Comparison of ENCODE assay signal across 8 cellular contexts in the genomic region with DNA sequence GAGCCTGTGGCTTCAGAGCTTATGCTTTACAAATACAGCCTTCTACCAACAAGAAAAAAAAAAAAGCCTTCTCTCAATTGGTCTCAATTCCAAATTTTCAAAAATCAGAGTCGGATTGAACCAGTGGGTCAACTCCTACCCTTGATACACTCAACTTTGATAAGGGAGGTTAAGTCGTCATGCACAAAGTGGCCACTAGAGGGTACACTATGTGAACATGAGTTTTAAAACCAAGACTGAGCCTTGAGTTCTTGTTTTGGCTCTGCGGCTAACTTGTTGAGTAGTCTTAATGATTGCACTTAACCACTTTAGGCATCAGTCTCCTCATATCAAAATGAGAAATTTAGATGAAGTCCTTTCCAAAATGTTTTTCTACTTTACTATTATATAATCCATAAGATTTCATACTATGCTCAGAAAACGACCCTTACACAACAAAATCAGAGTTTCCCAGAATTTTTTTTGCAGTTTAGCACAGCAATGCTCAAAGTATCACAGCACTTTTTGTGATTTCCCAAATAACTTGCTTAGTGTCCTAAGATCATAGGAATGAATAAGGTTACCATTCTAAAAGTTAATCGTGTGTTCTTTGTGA.
DNase-seq lines count a peak whose midpoint lies in the region; ATAC-seq and TF ChIP-seq lines count a peak whose summit lies in the region.

No MANE protein-coding gene starts in this region.

- no peaks in the 10 kb centered on the region for H3K27me3 ChIP-seq in osteoblast (ENCODE audit: insufficient read depth, low read length)
- no peaks in the 10 kb centered on the region for H3K27me3 ChIP-seq in uterus

- POLR2A ChIA-PET in activated CD8-positive, alpha-beta T cell treated with anti-CD3 and anti-CD28 coated beads, Interleukin-2, amount 10 ng/mL, durations not matched to agents 7 days and 5 days (lab: Charles Lee) = no interaction called here

- peak; percentile 68 for ATAC-seq in activated CD8-positive, alpha-beta T cell treated with anti-CD3 and anti-CD28 coated beads, Interleukin-2, amount 10 ng/mL, durations not matched to agents 7 days and 5 days
- peak; percentile 62 for ATAC-seq in esophagus mucosa

- H3K4me3 ChIP-seq in HFF-Myc (replicated peaks; ENCODE audit: low read depth, low read length) = no peak overlapping the region
- no peak overlapping the region for H3K4me3 ChIP-seq in osteoblast (ENCODE audit: insufficient read depth, low read length)
- no peak overlapping the region for H3K4me3 ChIP-seq in uterus

- intact Hi-C loops in uterus (cut with DNase I; ENCODE audit: low total_unique reads) = no loop called here

- DNase-seq in NCI-H2227 (lab: John Stamatoyannopoulos, UW; ENCODE audit: unreplicated experiment) (peak; percentile 37), NCI-H2227 treated with DMSO at 0.1 percent for 48 hours (lab: John Stamatoyannopoulos, UW) (no peak), HFF-Myc (ENCODE audit: extremely low read depth, low read depth) (peak; percentile 54), NCI-H2029 treated with DMSO at 0.1 percent for 48 hours (lab: John Stamatoyannopoulos, UW) (peak; percentile 9), osteoblast (ENCODE audit: insufficient read length, low spot score, missing footprints) (no peak), uterus (no peak)
- peak; percentile 81 for DNase-seq in activated CD8-positive, alpha-beta T cell treated with anti-CD3 and anti-CD28 coated beads, Interleukin-2, amount 10 ng/mL, durations not matched to agents 7 days and 5 days

- H3K4me1 ChIP-seq in osteoblast (ENCODE audit: insufficient read depth, low read length) = peaks cover 20% of the 10 kb centered on the region
- no peaks in the 10 kb centered on the region for H3K4me1 ChIP-seq in uterus

- no peaks in the 10 kb centered on the region for H3K36me3 ChIP-seq in osteoblast (ENCODE audit: insufficient read depth, low read length)
- H3K36me3 ChIP-seq in uterus = no peaks in the 10 kb centered on the region

- H3K27ac ChIP-seq in osteoblast (ENCODE audit: low read depth, low read length) = no peak overlapping the region
- H3K27ac ChIP-seq in uterus = no peak overlapping the region

- peaks cover 5% of the 10 kb centered on the region for H3K4me1 Mint-ChIP-seq in activated CD8-positive, alpha-beta T cell treated with anti-CD3 and anti-CD28 coated beads, Interleukin-2, amount 10 ng/mL, durations not matched to agents 7 days and 5 days (ENCODE audit: low read depth)

- H2AFZ ChIP-seq in osteoblast (ENCODE audit: low read length) = no peak overlapping the region

- no peaks in the 10 kb centered on the region for H3K9me3 ChIP-seq in osteoblast (ENCODE audit: low read depth, low read length)
- H3K9me3 ChIP-seq in uterus = no peaks in the 10 kb centered on the region

- no peaks in the 10 kb centered on the region for H3K79me2 ChIP-seq in osteoblast (ENCODE audit: insufficient read depth, low read length)

- peaks cover 12% of the 10 kb centered on the region for H3K27me3 Mint-ChIP-seq in activated CD8-positive, alpha-beta T cell treated with anti-CD3 and anti-CD28 coated beads, Interleukin-2, amount 10 ng/mL, durations not matched to agents 7 days and 5 days (ENCODE audit: low read depth)

- H4K20me1 ChIP-seq in osteoblast (ENCODE audit: insufficient read depth, low read length) = no peaks in the 10 kb centered on the region

- no peak overlapping the region for H3K4me2 ChIP-seq in osteoblast (ENCODE audit: insufficient read depth, low read length)

- no peaks in the 10 kb centered on the region for H3K9me3 Mint-ChIP-seq in activated CD8-positive, alpha-beta T cell treated with anti-CD3 and anti-CD28 coated beads, Interleukin-2, amount 10 ng/mL, durations not matched to agents 7 days and 5 days (ENCODE audit: insufficient read depth)

- no peaks in the 10 kb centered on the region for H3K36me3 Mint-ChIP-seq in activated CD8-positive, alpha-beta T cell treated with anti-CD3 and anti-CD28 coated beads, Interleukin-2, amount 10 ng/mL, durations not matched to agents 7 days and 5 days (ENCODE audit: low read depth)

- TF ChIP-seq POLR2A in uterus (IDR thresholded peaks at IDR 0.05) = no peak

- H3K4me3 Mint-ChIP-seq in activated CD8-positive, alpha-beta T cell treated with anti-CD3 and anti-CD28 coated beads, Interleukin-2, amount 10 ng/mL, durations not matched to agents 7 days and 5 days = no peak overlapping the region

- H3K27ac Mint-ChIP-seq in activated CD8-positive, alpha-beta T cell treated with anti-CD3 and anti-CD28 coated beads, Interleukin-2, amount 10 ng/mL, durations not matched to agents 7 days and 5 days = no peak overlapping the region

- CTCF ChIA-PET in activated CD8-positive, alpha-beta T cell treated with anti-CD3 and anti-CD28 coated beads, Interleukin-2, amount 10 ng/mL, durations not matched to agents 7 days and 5 days (lab: Charles Lee) = interaction anchor here (0.7 to 2.7 kb wide), 27 partner anchors 10 to 496 kb away, joined by 3 to 40 read pairs (median 4); no protein-coding TSS in a partner anchor

- TF ChIP-seq CTCF in HFF-Myc (IDR thresholded peaks at IDR 0.05; ENCODE audit: low read depth, low read length, missing control alignments) (peak; percentile 79), osteoblast (IDR thresholded peaks at IDR 0.05; ENCODE audit: extremely low read depth, low read depth, low read length) (peak; percentile 79), uterus (IDR thresholded peaks at IDR 0.05) (peak; percentile 30 to 48 (median 40))

Comparison
In these comparisons a context has a peak if more than half of its experiments do, and no peak if none do; other contexts are left out.
1. DNase-seq: peak in NCI-H2227 (single experiment), HFF-Myc (single experiment), NCI-H2029 treated with DMSO at 0.1 percent for 48 hours (single experiment) and activated CD8-positive, alpha-beta T cell treated with anti-CD3 and anti-CD28 coated beads, Interleukin-2, amount 10 ng/mL, durations not matched to agents 7 days and 5 days (single experiment); none in NCI-H2227 treated with DMSO at 0.1 percent for 48 hours (single experiment), osteoblast (single experiment) and uterus (0 of 2).
2. Peak in every context shown above with its lines, with median percentiles within 50 percentile points of each other: CTCF ChIP-seq.